ENCODE assay signal across 18 cellular contexts in genomic region chr14:101252443-101253214, GRCh38.
"Had no signal": no experiment of that assay in that cellular context is flagged by ENCODE, and none has a peak within 500 bp of the region (broad histone marks: within the 10 kb centered on the region; RNA-seq: fewer than 3 reads in every experiment).

No MANE protein-coding gene starts in this region.

- H3K4me1 ChIP-seq: psoas muscle, thyroid gland had no signal

- H3K4me3 ChIP-seq: dorsolateral prefrontal cortex, lung, psoas muscle, smooth muscle cell, thyroid gland had no signal

- H3K4me2 ChIP-seq: smooth muscle cell had no signal

- H3K36me3 ChIP-seq: thyroid gland had no signal

- DNase-seq: activated B cell treated with CpG ODN at 0.5 μM for 24 hours; activated CD4-positive, alpha-beta T cell treated with anti-CD3 and anti-CD28 coated beads for 4 hours; activated CD8-positive, alpha-beta T cell treated with anti-CD3 and anti-CD28 coated beads for 36 hours; activated naive CD4-positive, alpha-beta T cell treated with Interleukin-2 at 50 U/mL for 16 hours; activated naive CD8-positive, alpha-beta T cell treated with anti-CD3 and anti-CD28 coated beads, Interleukin-2, amount 10 ng/mL, durations not matched to agents 7 days and 5 days; activated T-cell treated with anti-CD3 and anti-CD28 coated beads, Interleukin-2, amount 50 U/mL, for 1 hour; amygdala; dorsolateral prefrontal cortex; foreskin melanocyte; glutamatergic neuron; hippocampal formation; stimulated activated CD4-positive, alpha-beta T cell treated with anti-CD3 and anti-CD28 coated beads, Interleukin-4, amount 100 ng/mL, for 4 hours; thyroid gland had no signal

- H3K27ac ChIP-seq: dorsolateral prefrontal cortex, psoas muscle, thyroid gland had no signal

- H3K9me3 ChIP-seq: psoas muscle, thyroid gland had no signal

- H3K27me3 ChIP-seq: thyroid gland had no signal

- ATAC-seq: activated CD8-positive, alpha-beta T cell treated with anti-CD3 and anti-CD28 coated beads for 36 hours; psoas muscle; sciatic nerve; stimulated activated memory B cell treated with anti-CD40 and anti-IgM and Interleukin-4, amounts not matched to agents 10 μg/mL and 1 μg/mL and 100 μg/mL, for 72 hours had no signal
